Comparison of ENCODE assay signal across 14 cellular contexts in genomic region chr18:76466410-76466991, GRCh38. TPM values are rescaled to one million over a fixed set of nuclear protein-coding genes. Genes with fewer than 3 reads are reported as not detected.
DNase-seq lines count a peak whose midpoint lies in the region; ATAC-seq and TF ChIP-seq lines count a peak whose summit lies in the region.
"Had no signal": no experiment of that assay in that cellular context is flagged by ENCODE, and none has a peak within 500 bp of the region (broad histone marks: within the 10 kb centered on the region; RNA-seq: fewer than 3 reads in every experiment).

No MANE protein-coding gene starts in this region.

- in situ Hi-C loops in Panc1 (cut with HindIII; ENCODE audit: low pct_unique_long_range_greater_than_20kb, low sequenced_read_pairs), result no loop called here

- H3K4me3 ChIP-seq in Panc1 (ENCODE audit: low read depth in 2 of 2, low read length in 2 of 2) (no peak overlapping the region), right atrium auricular region (no peak overlapping the region), psoas muscle (no peak overlapping the region)
- H3K4me3 ChIP-seq: K562, prostate gland had no signal

- H3K27me3 ChIP-seq in CD4-positive, alpha-beta T cell (ENCODE audit: control insufficient read depth, insufficient read depth, low read length), result no peaks in the 10 kb centered on the region
- H3K27me3 ChIP-seq in Panc1 (ENCODE audit: control insufficient read depth, insufficient read depth, low read length), result no peaks in the 10 kb centered on the region
- no peaks in the 10 kb centered on the region for H3K27me3 ChIP-seq in right atrium auricular region
- H3K27me3 ChIP-seq in psoas muscle (ENCODE audit: insufficient read depth in 3 of 3, low read length in 2 of 3), result no peaks in the 10 kb centered on the region

- BruUV-seq in Panc1 (replicated peaks; lab: Mats Ljungman, UMichigan), result no TSS peak

- H3K36me3 Mint-ChIP-seq in CD4-positive, alpha-beta T cell (ENCODE audit: low read depth), result peaks cover 7% of the 10 kb centered on the region

- no peak for TF ChIP-seq CTCF in CD4-positive, alpha-beta T cell (IDR thresholded peaks at IDR 0.05)
- TF ChIP-seq CTCF in Panc1 (IDR thresholded peaks at IDR 0.05) (no peak), right atrium auricular region (IDR thresholded peaks at IDR 0.05) (no peak), psoas muscle (IDR thresholded peaks at IDR 0.05) (no peak), GM10248 (IDR thresholded peaks at IDR 0.05; ENCODE audit: control extremely low read depth, extremely low read depth, low read depth, missing control alignments) (no peak)

- H3K27ac ChIP-seq in CD4-positive, alpha-beta T cell (ENCODE audit: low read depth, low read length), result no peak overlapping the region
- H3K27ac ChIP-seq in Panc1 (ENCODE audit: low read length) (no peak overlapping the region), right atrium auricular region (no peak overlapping the region), psoas muscle (no peak overlapping the region), substantia nigra (ENCODE audit: low read depth, low read length, poor library complexity, severe bottlenecking) (no peak overlapping the region)
- H3K27ac ChIP-seq: prostate gland had no signal

- H3K36me3 ChIP-seq in Panc1 (ENCODE audit: control insufficient read depth, insufficient read depth, low read length), result no peaks in the 10 kb centered on the region
- H3K36me3 ChIP-seq in right atrium auricular region, result no peaks in the 10 kb centered on the region
- H3K36me3 ChIP-seq in psoas muscle (ENCODE audit: insufficient read depth in 1 of 2, low read depth in 1 of 2), result no peaks in the 10 kb centered on the region
- H3K36me3 ChIP-seq: prostate gland had no signal

- H3K27ac Mint-ChIP-seq in CD4-positive, alpha-beta T cell, result peak overlapping the region; percentile 84
- H3K27ac Mint-ChIP-seq: T-helper 2 cell treated with Interferon-gamma antibody and Interleukin-4, amounts not matched to agents 5 μg/mL and 100 μg/mL, for 36 hours had no signal

- ATAC-seq in CD4-positive, alpha-beta T cell (ENCODE audit: poor library complexity), result peak; percentile 16
- ATAC-seq in Panc1, result peak; percentile 37; the same call in 1 of the 2 replicates
- ATAC-seq in psoas muscle, result peak in 3 of 4 donors; percentile 16 to 23 (median 18)
- ATAC-seq: K562 had no signal

- H3K9me3 Mint-ChIP-seq in CD4-positive, alpha-beta T cell, result no peaks in the 10 kb centered on the region
- H3K9me3 Mint-ChIP-seq: T-helper 2 cell treated with Interferon-gamma antibody and Interleukin-4, amounts not matched to agents 5 μg/mL and 100 μg/mL, for 36 hours had no signal

- peaks cover 41% of the 10 kb centered on the region for H3K4me1 Mint-ChIP-seq in CD4-positive, alpha-beta T cell (ENCODE audit: low read depth)

- intact Hi-C loops in CD4-positive, alpha-beta T cell (cut with DNase I, micrococcal nuclease), result no loop called here
- intact Hi-C loops in Panc1 (cut with micrococcal nuclease; ENCODE audit: unreplicated experiment) (no loop called here), psoas muscle (cut with DNase I) (no loop called here)

- WGBS in psoas muscle, 3 donors, result 89 to 92% (median 91%) methylated on average over 20 of the region's 20 CpGs

- no peaks in the 10 kb centered on the region for H3K9me3 ChIP-seq in CD4-positive, alpha-beta T cell (ENCODE audit: control insufficient read depth, low read length)
- no peaks in the 10 kb centered on the region for H3K9me3 ChIP-seq in Panc1 (ENCODE audit: control insufficient read depth, insufficient read depth, low read depth, low read length)
- H3K9me3 ChIP-seq in right atrium auricular region, result no peaks in the 10 kb centered on the region
- no peaks in the 10 kb centered on the region for H3K9me3 ChIP-seq in psoas muscle
- H3K9me3 ChIP-seq: prostate gland had no signal

- peak overlapping the region; percentile 79 for H3K4me3 Mint-ChIP-seq in CD4-positive, alpha-beta T cell

- POLR2A ChIA-PET in CD4-positive, alpha-beta T cell (lab: Charles Lee), result interaction anchor here (1.0 to 1.1 kb wide), 2 partner anchors 24 to 27 kb away, joined by 4 to 6 read pairs; no protein-coding TSS in a partner anchor
- POLR2A ChIA-PET in Panc1 (lab: Charles Lee) (no interaction called here), GM10248 (lab: Yijun Ruan, JAX) (no interaction called here)

- H3K4me1 ChIP-seq in Panc1 (ENCODE audit: control insufficient read depth, insufficient read depth, low read length), result no peaks in the 10 kb centered on the region
- peaks cover 0 to 23% of the 10 kb centered on the region in 2 donors for H3K4me1 ChIP-seq in right atrium auricular region
- H3K4me1 ChIP-seq in psoas muscle, result peaks cover 37% of the 10 kb centered on the region
- H3K4me1 ChIP-seq: prostate gland had no signal

- CTCF ChIA-PET in CD4-positive, alpha-beta T cell (lab: Charles Lee), result no interaction called here
- CTCF ChIA-PET in Panc1 (lab: Charles Lee) (no interaction called here), GM10248 (lab: Yijun Ruan, JAX) (no interaction called here)

- H3K27me3 Mint-ChIP-seq in CD4-positive, alpha-beta T cell, result no peaks in the 10 kb centered on the region

- no peak for DNase-seq in CD4-positive, alpha-beta T cell
- DNase-seq in Panc1 (ENCODE audit: low read depth, low spot score) (no peak), right atrium auricular region (ENCODE audit: low spot score) (peak; percentile 55), psoas muscle (peak in 1 of 2 donors; percentile 52), SW 1271 (lab: John Stamatoyannopoulos, UW) (no peak), GM10248 (ENCODE audit: extremely low spot score) (no peak), substantia nigra (lab: John Stamatoyannopoulos, UW) (no peak)
- DNase-seq: amniotic stem cell, dermis blood vessel endothelial cell, mesendoderm, NCI-H526 had no signal

RNA-seq across cellular contexts. Expression of gene ZNF516, which starts 28.5 kb away (rescaled TPM):
- total RNA-seq in CD4-positive, alpha-beta T cell, result 10 to 100 TPM; 22.4 to 29.3 TPM
- total RNA-seq in Panc1 (2021; ENCODE audit: unreplicated experiment), result 28.6 TPM
- 11.7 TPM for polyA plus RNA-seq in Panc1 (2012; ENCODE audit: insufficient read length)
- total RNA-seq in right atrium auricular region, result 10 to 100 TPM; 11.0 to 14.0 TPM
- total RNA-seq in psoas muscle, result 10 to 100 TPM in 3 of 4 donors, 1 to 10 TPM in 1; 9.6 to 20.6 (median 17.2) TPM
- polyA plus RNA-seq in psoas muscle, result 1 to 10 TPM; 2.4 to 8.1 (median 2.7) TPM
